ENCODE assay signal across 34 cellular contexts in the genomic region with DNA sequence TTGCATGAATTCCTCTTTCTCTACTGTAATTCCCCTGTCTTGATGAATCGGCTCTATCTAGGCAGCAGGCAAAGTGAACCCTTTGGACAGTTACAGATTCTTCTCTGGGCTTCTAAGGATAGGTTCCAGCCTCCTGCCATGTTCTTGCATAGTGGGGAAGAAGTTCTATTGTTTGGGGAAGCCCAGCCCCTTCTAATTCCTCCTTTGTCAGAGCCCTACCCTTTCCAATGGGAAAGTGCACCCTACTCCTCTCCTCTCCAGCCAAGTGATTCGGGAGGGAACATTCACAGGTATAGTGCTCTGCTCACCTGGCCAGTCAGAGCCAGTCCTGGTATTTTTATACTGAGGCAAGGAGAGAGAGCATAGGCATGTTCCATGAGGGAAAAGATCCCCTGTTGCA.
"Had no signal": no experiment of that assay in that cellular context is flagged by ENCODE, and none has a peak within 500 bp of the region (broad histone marks: within the 10 kb centered on the region; RNA-seq: fewer than 3 reads in every experiment).

No MANE protein-coding gene starts in this region.

- H3K27ac Mint-ChIP-seq: activated CD4-positive, alpha-beta memory T cell treated with anti-CD3 and anti-CD28 coated beads, Interleukin-2, amount 10 ng/mL, durations not matched to agents 7 days and 5 days; activated CD4-positive, alpha-beta T cell treated with anti-CD3 and anti-CD28 coated beads for 36 hours; activated CD4-positive, alpha-beta T cell treated with anti-CD3 and anti-CD28 coated beads, Interleukin-2, amount 10 ng/mL, durations not matched to agents 24 days and 14 days; activated naive CD8-positive, alpha-beta T cell; activated T-cell treated with anti-CD3 and anti-CD28 coated beads, Interleukin-2, amount 50 U/mL, for 24 hours; activated T-cell treated with anti-CD3 and anti-CD28 coated beads, Interleukin-2, amount 50 U/mL, for 72 hours; dendritic cell treated with granulocyte-macrophage colony-stimulating factor and Interleukin-4, amounts not matched to agents 40 ng/mL and 50 ng/mL, for 4 days; T-helper 17 cell; T-helper 2 cell treated with Interferon-gamma antibody and Interleukin-4, amounts not matched to agents 5 μg/mL and 100 μg/mL, for 36 hours had no signal

- DNase-seq: activated CD4-positive, alpha-beta memory T cell treated with anti-CD3 and anti-CD28 coated beads, Interleukin-2, amount 10 ng/mL, durations not matched to agents 7 days and 5 days; activated CD4-positive, alpha-beta T cell treated with anti-CD3 and anti-CD28 coated beads for 36 hours; activated CD4-positive, alpha-beta T cell treated with anti-CD3 and anti-CD28 coated beads, Interleukin-2, amount 10 ng/mL, durations not matched to agents 24 days and 14 days; activated CD4-positive, alpha-beta T cell treated with anti-CD3 and anti-CD28 coated beads, Interleukin-2, amount 50 U/mL, for 4 hours; activated CD4-positive, CD25-positive, alpha-beta regulatory T cell; activated CD4-positive, CD25-positive, alpha-beta regulatory T cell treated with anti-CD3 and anti-CD28 coated beads, Interleukin-2, amount 50 U/mL, for 72 hours; activated CD8-positive, alpha-beta memory T cell treated with anti-CD3 and anti-CD28 coated beads, Interleukin-2, amount 50 U/mL, for 48 hours; activated gamma-delta T cell; activated naive CD4-positive, alpha-beta T cell; activated naive CD4-positive, alpha-beta T cell treated with anti-CD3 and anti-CD28 coated beads, Interleukin-2, amount 50 U/mL, for 16 hours; activated T-cell treated with anti-CD3 and anti-CD28 coated beads for 4 hours; activated T-cell treated with anti-CD3 and anti-CD28 coated beads, Interleukin-2, amount 50 U/mL, for 24 hours; activated T-cell treated with anti-CD3 and anti-CD28 coated beads, Interleukin-2, amount 50 U/mL, for 72 hours; amniotic stem cell; anterior cingulate cortex; brain microvascular endothelial cell; dorsolateral prefrontal cortex; effector memory CD4-positive, alpha-beta T cell; erythroblast; foreskin keratinocyte; gastrocnemius medialis; glutamatergic neuron; heart left ventricle; T-helper 17 cell; T1000; WERI-Rb-1 had no signal

- H3K27me3 ChIP-seq: brain microvascular endothelial cell, dorsolateral prefrontal cortex, esophagus muscularis mucosa, foreskin keratinocyte, gastrocnemius medialis, heart left ventricle had no signal

- FAIRE-seq: astrocyte, bronchial epithelial cell had no signal

- H3K4me1 ChIP-seq: esophagus muscularis mucosa, foreskin keratinocyte, gastrocnemius medialis, heart left ventricle had no signal

- H3K4me1 Mint-ChIP-seq: activated CD4-positive, alpha-beta memory T cell treated with anti-CD3 and anti-CD28 coated beads, Interleukin-2, amount 10 ng/mL, durations not matched to agents 7 days and 5 days; activated CD4-positive, alpha-beta T cell treated with anti-CD3 and anti-CD28 coated beads for 36 hours; activated CD4-positive, alpha-beta T cell treated with anti-CD3 and anti-CD28 coated beads, Interleukin-2, amount 10 ng/mL, durations not matched to agents 24 days and 14 days; central memory CD8-positive, alpha-beta T cell; T-helper 17 cell had no signal

- H3K9me3 ChIP-seq: gastrocnemius medialis had no signal

- ATAC-seq: activated CD4-positive, alpha-beta T cell treated with anti-CD3 and anti-CD28 coated beads for 36 hours; activated T-cell treated with anti-CD3 and anti-CD28 coated beads, Interleukin-2, amount 50 U/mL, for 72 hours; foreskin keratinocyte; gastrocnemius medialis; heart left ventricle; T-helper 17 cell had no signal

- H3K4me3 Mint-ChIP-seq: activated CD4-positive, alpha-beta memory T cell treated with anti-CD3 and anti-CD28 coated beads, Interleukin-2, amount 10 ng/mL, durations not matched to agents 7 days and 5 days; activated CD4-positive, alpha-beta T cell treated with anti-CD3 and anti-CD28 coated beads for 36 hours; activated CD4-positive, alpha-beta T cell treated with anti-CD3 and anti-CD28 coated beads, Interleukin-2, amount 10 ng/mL, durations not matched to agents 24 days and 14 days; activated naive CD8-positive, alpha-beta T cell; activated T-cell treated with anti-CD3 and anti-CD28 coated beads, Interleukin-2, amount 50 U/mL, for 24 hours; activated T-cell treated with anti-CD3 and anti-CD28 coated beads, Interleukin-2, amount 50 U/mL, for 72 hours; central memory CD8-positive, alpha-beta T cell; dendritic cell treated with granulocyte-macrophage colony-stimulating factor and Interleukin-4, amounts not matched to agents 40 ng/mL and 50 ng/mL, for 4 days; T-helper 17 cell; T-helper 2 cell treated with Interferon-gamma antibody and Interleukin-4, amounts not matched to agents 5 μg/mL and 100 μg/mL, for 36 hours had no signal

- H3K36me3 ChIP-seq: brain microvascular endothelial cell, esophagus muscularis mucosa, gastrocnemius medialis, heart left ventricle, WERI-Rb-1 had no signal

- H3K27ac ChIP-seq: brain microvascular endothelial cell, coronary artery, dorsolateral prefrontal cortex, esophagus muscularis mucosa, foreskin keratinocyte, gastrocnemius medialis, heart left ventricle, WERI-Rb-1 had no signal

- H3K27me3 Mint-ChIP-seq: activated CD4-positive, alpha-beta memory T cell treated with anti-CD3 and anti-CD28 coated beads, Interleukin-2, amount 10 ng/mL, durations not matched to agents 7 days and 5 days; activated CD4-positive, alpha-beta T cell treated with anti-CD3 and anti-CD28 coated beads, Interleukin-2, amount 10 ng/mL, durations not matched to agents 24 days and 14 days; dendritic cell treated with granulocyte-macrophage colony-stimulating factor and Interleukin-4, amounts not matched to agents 40 ng/mL and 50 ng/mL, for 4 days; T-helper 17 cell had no signal

- H3K36me3 Mint-ChIP-seq: activated naive CD8-positive, alpha-beta T cell had no signal

- H3K4me3 ChIP-seq: coronary artery, dorsolateral prefrontal cortex, esophagus muscularis mucosa, gastrocnemius medialis, heart left ventricle had no signal
